ENCODE assay signal across 26 cellular contexts in genomic region chr1:205329719-205330118, GRCh38. TPM values are rescaled to one million over a fixed set of nuclear protein-coding genes. Genes with fewer than 3 reads are reported as not detected.
A peak's percentile ranks its signal among the peaks of the same experiment; 100 is the strongest.
DNase-seq lines count a peak whose midpoint lies in the region; ATAC-seq and TF ChIP-seq lines count a peak whose summit lies in the region.
"Had no signal": no experiment of that assay in that cellular context is flagged by ENCODE, and none has a peak within 500 bp of the region (broad histone marks: within the 10 kb centered on the region; RNA-seq: fewer than 3 reads in every experiment).

No MANE protein-coding gene starts in this region.

- peaks cover 33% of the 10 kb centered on the region for H3K27me3 Mint-ChIP-seq in T-helper 17 cell
- H3K27me3 Mint-ChIP-seq in GM23338 (ENCODE audit: insufficient read depth, low read depth, poor library complexity) = peaks cover 7% of the 10 kb centered on the region

- peak overlapping the region; percentile 54 for H3K27ac Mint-ChIP-seq in T-helper 17 cell
- H3K27ac Mint-ChIP-seq in GM23338 = no peak overlapping the region
- H3K27ac Mint-ChIP-seq: CD14-positive monocyte had no signal

- H4K20me1 ChIP-seq in GM23338 (replicated peaks; ENCODE audit: insufficient read depth) = no peaks in the 10 kb centered on the region

- TF ChIP-seq CTCF in mucosa of descending colon (IDR thresholded peaks at IDR 0.05) (no peak), GM23338 (conservative IDR thresholded peaks at IDR 0.05; ENCODE audit: low read depth in 2 of 2) (no peak)

- H3K9me3 ChIP-seq in T-helper 17 cell (ENCODE audit: control insufficient read depth, low read length, poor library complexity, severe bottlenecking) (no peaks in the 10 kb centered on the region), mucosa of descending colon (no peaks in the 10 kb centered on the region)
- H3K9me3 ChIP-seq: BE2C had no signal

- no peak overlapping the region for H3K27ac ChIP-seq in GM23338 (ENCODE audit: low read depth)
- H3K27ac ChIP-seq: GM23248, SK-N-MC had no signal

- no peaks in the 10 kb centered on the region for H3F3A ChIP-seq in GM23338 (replicated peaks; ENCODE audit: low read depth)

- H3K4me3 ChIP-seq in mucosa of descending colon = no peak overlapping the region
- no peak overlapping the region for H3K4me3 ChIP-seq in GM23338
- H3K4me3 ChIP-seq: GM12878, GM23248, SK-N-MC had no signal

- H3K4me3 Mint-ChIP-seq in T-helper 17 cell (no peak overlapping the region), GM23338 (no peak overlapping the region)
- H3K4me3 Mint-ChIP-seq: CD14-positive monocyte; CD8-positive, alpha-beta memory T cell had no signal

- peak; percentile 32 for DNase-seq in NCI-H146 (lab: John Stamatoyannopoulos, UW)
- DNase-seq in NCI-H146 treated with DMSO at 0.1 percent for 48 hours (lab: John Stamatoyannopoulos, UW; ENCODE audit: unreplicated experiment) = no peak
- DNase-seq in T-helper 17 cell = no peak
- DNase-seq in mucosa of descending colon = no peak
- no peak for DNase-seq in NCI-H2081 (lab: John Stamatoyannopoulos, UW)
- DNase-seq in GM23338 (ENCODE audit: low spot score) = no peak
- DNase-seq: 8988T; ACHN; BE2C; CD8-positive, alpha-beta memory T cell; DMS 273 treated with DMSO at 0.1 percent for 48 hours; DND-41; GM23248; NCI-H1048; NCI-H1417 treated with DMSO at 0.1 percent for 48 hours; NCI-H187 treated with DMSO at 0.1 percent for 48 hours; NCI-H2107; NCI-H526; SIG-M5; SW 1271 had no signal

- no peaks in the 10 kb centered on the region for H3K27me3 ChIP-seq in GM23338 (ENCODE audit: insufficient read depth)
- H3K27me3 ChIP-seq: BE2C had no signal

- no peaks in the 10 kb centered on the region for H3K36me3 ChIP-seq in mucosa of descending colon (ENCODE audit: low read depth)
- no peaks in the 10 kb centered on the region for H3K36me3 ChIP-seq in GM23338 (ENCODE audit: insufficient read depth)
- H3K36me3 ChIP-seq: BE2C had no signal

- H3K36me3 Mint-ChIP-seq in T-helper 17 cell (ENCODE audit: low read depth) (peaks cover 8% of the 10 kb centered on the region), GM23338 (ENCODE audit: low read depth) (no peaks in the 10 kb centered on the region)
- H3K36me3 Mint-ChIP-seq: CD14-positive monocyte had no signal

- intact Hi-C loops in mucosa of descending colon (cut with DNase I, micrococcal nuclease) = no loop called here

- no peaks in the 10 kb centered on the region for H3K9me2 ChIP-seq in GM23338 (ENCODE audit: insufficient read depth)

- H3K4me1 Mint-ChIP-seq in T-helper 17 cell (peaks cover 19% of the 10 kb centered on the region), GM23338 (peaks cover 11% of the 10 kb centered on the region)

- no peak overlapping the region for H3K4me2 ChIP-seq in GM23338

- no peaks in the 10 kb centered on the region for H3K79me2 ChIP-seq in GM23338 (replicated peaks; ENCODE audit: insufficient read depth)

- no peak overlapping the region for H2AFZ ChIP-seq in GM23338
- H2AFZ ChIP-seq: GM23248 had no signal

- H3K9me3 Mint-ChIP-seq in GM23338 = no peaks in the 10 kb centered on the region
- H3K9me3 Mint-ChIP-seq: CD14-positive monocyte; CD8-positive, alpha-beta memory T cell had no signal

- H3K4me1 ChIP-seq in mucosa of descending colon (ENCODE audit: low read depth) = peaks cover 6% of the 10 kb centered on the region
- H3K4me1 ChIP-seq in GM23338 (ENCODE audit: insufficient read depth) = peaks cover 2% of the 10 kb centered on the region
- H3K4me1 ChIP-seq: BE2C had no signal

- ATAC-seq in T-helper 17 cell (no peak), mucosa of descending colon (peak; percentile 14), GM23338 (no peak), HG03097 (IDR thresholded peaks at IDR 0.05; ENCODE audit: low FRiP score, unreplicated experiment) (no peak)
- ATAC-seq: GM12878, HCT116 had no signal

TF ChIP-seq in GM23338, 12 proteins besides CTCF, POLR2A, EP300 and RAD21 (continues in another document):
- TF ChIP-seq JUNB (IDR thresholded peaks at IDR 0.05; ENCODE audit: unreplicated experiment) = no peak
- TF ChIP-seq ETS1 (IDR thresholded peaks at IDR 0.05) = no peak
- TF ChIP-seq ZNF462 (CRISPR knock-in tag; IDR thresholded peaks at IDR 0.05) = no peak
- TF ChIP-seq STAT1 (IDR thresholded peaks at IDR 0.05; ENCODE audit: unreplicated experiment) = no peak
- no peak for TF ChIP-seq EZH2 (IDR thresholded peaks at IDR 0.05; ENCODE audit: low read depth, unreplicated experiment)

RNA-seq across cellular contexts. Expression of gene NUAK2, which starts 8.2 kb away (rescaled TPM):
- total RNA-seq in T-helper 17 cell = 1 to 10 TPM; 5.1 to 8.6 TPM
- total RNA-seq in mucosa of descending colon = 10 to 100 TPM; 16.5 to 50.8 (median 29.5) TPM
- total RNA-seq in GM23338 (2014; rRNA removed; shearing (Covaris generic)) = 10.4 and 15.3 TPM in 2 replicates
- 7.7 and 7.8 TPM in 2 replicates for polyA plus RNA-seq in GM23338 (2016; fragmentation: Nextera tagmentation; extraction: Ambion mirVana)

RNA-seq across cellular contexts. Expression of gene KLHDC8A, which starts 27.0 kb away (rescaled TPM):
- total RNA-seq in T-helper 17 cell = not detected
- 1 to 10 TPM in 1 of 3 donors, under 1 TPM in 2; 0.17 to 1.8 (median 0.78) TPM for total RNA-seq in mucosa of descending colon
- total RNA-seq in GM23338 (2014; rRNA removed; shearing (Covaris generic)) = 2.4 and 2.8 TPM in 2 replicates
- 1.3 and 1.7 TPM in 2 replicates for polyA plus RNA-seq in GM23338 (2016; fragmentation: Nextera tagmentation; extraction: Ambion mirVana)
- total RNA-seq: CD8-positive, alpha-beta memory T cell; GM12878; GM23248; HT-29 had no signal
- polyA plus RNA-seq: CD14-positive monocyte; CD8-positive, alpha-beta memory T cell; GM12878; GM23248 had no signal
